Comparison of ENCODE assay signal across 1 cellular context in the genomic region with DNA sequence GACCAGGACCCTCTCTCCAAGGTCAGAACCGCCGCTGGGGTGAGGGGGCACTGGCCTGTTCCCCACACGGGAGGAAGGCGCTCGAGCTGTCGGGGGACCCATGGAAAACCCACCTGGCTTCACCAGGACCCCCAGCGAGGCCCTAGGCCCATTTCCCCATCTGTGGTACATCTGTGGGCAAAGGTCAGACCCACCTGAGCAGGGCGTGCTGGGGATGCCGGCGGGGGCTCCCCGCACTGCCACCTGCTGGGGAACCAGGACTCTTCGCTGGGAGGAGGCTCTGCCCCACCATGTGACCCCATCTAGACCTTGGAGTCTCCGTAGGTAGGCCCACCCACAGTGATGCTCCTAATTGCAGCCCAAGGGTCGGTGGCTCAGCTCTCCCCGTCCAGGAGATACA.
TF ChIP-seq lines count a peak whose summit lies in the region.

No MANE protein-coding gene starts in this region.

TF ChIP-seq in HCT116, 20 proteins besides CTCF, POLR2A, EP300 and RAD21 (continued from another document):
- TF ChIP-seq, protein P1, sequence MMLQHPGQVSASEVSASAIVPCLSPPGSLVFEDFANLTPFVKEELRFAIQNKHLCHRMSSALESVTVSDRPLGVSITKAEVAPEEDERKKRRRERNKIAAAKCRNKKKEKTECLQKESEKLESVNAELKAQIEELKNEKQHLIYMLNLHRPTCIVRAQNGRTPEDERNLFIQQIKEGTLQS (IDR thresholded peaks at IDR 0.05) = no peak
